ENCODE assay signal across 14 cellular contexts in genomic region chr1:220893701-220894024, GRCh38. TPM values are rescaled to one million over a fixed set of nuclear protein-coding genes. Genes with fewer than 3 reads are reported as not detected.
A peak's percentile ranks its signal among the peaks of the same experiment; 100 is the strongest.
DNase-seq lines count a peak whose midpoint lies in the region; ATAC-seq and TF ChIP-seq lines count a peak whose summit lies in the region.
"Had no signal": no experiment of that assay in that cellular context is flagged by ENCODE, and none has a peak within 500 bp of the region (broad histone marks: within the 10 kb centered on the region; RNA-seq: fewer than 3 reads in every experiment).

No MANE protein-coding gene starts in this region.

- H3K4me2 ChIP-seq in neural cell (ENCODE audit: low read length) = no peak overlapping the region

- intact Hi-C loops in heart right ventricle (cut with DNase I) = loop anchor here in 2 of 10 donors (10.0 kb wide), 1 partner anchor 311 kb away; no protein-coding TSS in a partner anchor
- intact Hi-C loops in left cardiac atrium (cut with DNase I) = no loop called here
- intact Hi-C loops in upper lobe of right lung (cut with DNase I) = no loop called here

- no peaks in the 10 kb centered on the region for H3K79me2 ChIP-seq in neural cell (replicated peaks; ENCODE audit: insufficient read depth, low read length)

- H3K9me3 ChIP-seq in heart right ventricle = peaks cover 0 to 4% (median 0%) of the 10 kb centered on the region in 11 donors
- H3K9me3 ChIP-seq in neural cell (ENCODE audit: low read length) = no peaks in the 10 kb centered on the region
- H3K9me3 ChIP-seq in upper lobe of right lung = no peaks in the 10 kb centered on the region
- H3K9me3 ChIP-seq: thyroid gland had no signal

- peaks cover 31 to 81% (median 78%) of the 10 kb centered on the region in 7 donors for H3K27me3 ChIP-seq in heart right ventricle
- peaks cover 87% of the 10 kb centered on the region for H3K27me3 ChIP-seq in neural cell (ENCODE audit: insufficient read depth, low read depth, low read length)
- peaks cover 73% of the 10 kb centered on the region for H3K27me3 ChIP-seq in upper lobe of right lung

- H3K27ac ChIP-seq in heart right ventricle = no peak overlapping the region
- H3K27ac ChIP-seq in neural cell (ENCODE audit: low read length) = no peak overlapping the region
- H3K27ac ChIP-seq in upper lobe of right lung = no peak overlapping the region
- H3K27ac ChIP-seq in caudate nucleus (ENCODE audit: low read depth, low read length) = no peak overlapping the region
- H3K27ac ChIP-seq: thyroid gland had no signal

- TF ChIP-seq EP300 in neural cell (conservative IDR thresholded peaks at IDR 0.05; ENCODE audit: poor library complexity, severe bottlenecking) = no peak

- H2AFZ ChIP-seq in neural cell (ENCODE audit: low read depth, low read length) = no peak overlapping the region

- H4K20me1 ChIP-seq in neural cell (ENCODE audit: insufficient read depth) = no peaks in the 10 kb centered on the region

- no peak for TF ChIP-seq CTCF in heart right ventricle (IDR thresholded peaks at IDR 0.05)
- no peak for TF ChIP-seq CTCF in fibroblast of pulmonary artery (IDR thresholded peaks at IDR 0.05; ENCODE audit: low read length, missing control alignments)
- no peak for TF ChIP-seq CTCF in neural cell (IDR thresholded peaks at IDR 0.05; ENCODE audit: poor library complexity, severe bottlenecking)
- TF ChIP-seq CTCF in upper lobe of right lung (IDR thresholded peaks at IDR 0.05) = no peak

- DNase-seq in heart right ventricle (no peak), left cardiac atrium (no peak), fibroblast of pulmonary artery (ENCODE audit: low read depth) (no peak), upper lobe of right lung (no peak), HPDE6-E6E7 (ENCODE audit: extremely low spot score) (no peak), 8988T (no peak), caudate nucleus (lab: John Stamatoyannopoulos, UW) (no peak)
- DNase-seq: activated CD4-positive, alpha-beta memory T cell treated with anti-CD3 and anti-CD28 coated beads, Interleukin-2, amount 10 ng/mL, durations not matched to agents 7 days and 5 days; NCI-H1105 treated with DMSO at 0.1 percent for 48 hours; NCI-H774; thyroid gland had no signal

- H3K36me3 ChIP-seq in heart right ventricle = no peaks in the 10 kb centered on the region
- H3K36me3 ChIP-seq in neural cell (ENCODE audit: insufficient read depth, low read length) = no peaks in the 10 kb centered on the region
- H3K36me3 ChIP-seq in upper lobe of right lung = no peaks in the 10 kb centered on the region
- H3K36me3 ChIP-seq: thyroid gland had no signal

- no peak overlapping the region for H3K9ac ChIP-seq in neural cell (ENCODE audit: low read length)

- peaks cover 0 to 28% (median 13%) of the 10 kb centered on the region in 9 donors for H3K4me1 ChIP-seq in heart right ventricle
- H3K4me1 ChIP-seq in upper lobe of right lung = peaks cover 6% of the 10 kb centered on the region

- TF ChIP-seq RAD21 in neural cell (conservative IDR thresholded peaks at IDR 0.05) = no peak

- peak overlapping the region in 9 of 10 donors; percentile 14 to 48 (median 46) for H3K4me3 ChIP-seq in heart right ventricle
- peak overlapping the region; percentile 36 for H3K4me3 ChIP-seq in fibroblast of pulmonary artery (replicated peaks; ENCODE audit: low read depth, low read length)
- H3K4me3 ChIP-seq in neural cell (ENCODE audit: low read length) = peak overlapping the region; percentile 49
- H3K4me3 ChIP-seq in upper lobe of right lung = peak overlapping the region; percentile 40

- H3F3A ChIP-seq in neural cell (ENCODE audit: insufficient read depth, low read length, poor library complexity, severe bottlenecking) = no peaks in the 10 kb centered on the region

- 27 to 37% methylated on average over 11 of the region's 11 CpGs for WGBS in heart right ventricle, 2 donors

- ATAC-seq in heart right ventricle (peak in 1 of 8 donors; percentile 34), left cardiac atrium (no peak), upper lobe of right lung (no peak)
- ATAC-seq: HCT116, SK-N-SH treated with all-trans-retinoic acid at 6 μM for 48 hours had no signal

- no peaks in the 10 kb centered on the region for H3K9me2 ChIP-seq in neural cell (ENCODE audit: insufficient read depth, low read length)

TF ChIP-seq in neural cell, 6 proteins besides CTCF, POLR2A, EP300 and RAD21:
- TF ChIP-seq TAF1 (IDR thresholded peaks at IDR 0.05; ENCODE audit: low read depth) (no peak), EZH2 (IDR thresholded peaks at IDR 0.05; ENCODE audit: borderline replicate concordance, insufficient read depth, low read length, poor library complexity, severe bottlenecking) (no peak), POLR2AphosphoS5 (IDR thresholded peaks at IDR 0.05) (no peak), SMC3 (conservative IDR thresholded peaks at IDR 0.05; ENCODE audit: poor library complexity) (no peak), MXI1 (conservative IDR thresholded peaks at IDR 0.05; ENCODE audit: poor library complexity, severe bottlenecking) (no peak), REST (IDR thresholded peaks at IDR 0.05; ENCODE audit: borderline replicate concordance) (no peak)

RNA-seq across cellular contexts. Expression of gene HLX, which starts 14.4 kb away (rescaled TPM):
- total RNA-seq in heart right ventricle = 10 to 100 TPM in 2 of 10 donors, 1 to 10 TPM in 8; 4.3 to 13.8 (median 6.7) TPM
- 10 to 100 TPM in 1 of 2 donors, 1 to 10 TPM in 1; 4.8 to 10.1 TPM for polyA plus RNA-seq in heart right ventricle
- 10 to 100 TPM in 1 of 2 donors, 1 to 10 TPM in 1; 4.5 to 10.7 TPM for total RNA-seq in left cardiac atrium
- polyA plus RNA-seq in neural cell = 0.56 TPM in 1 of 2 replicates, not detected in the other
- polyA minus RNA-seq in neural cell = not detected in 2 replicates
- 14.9 TPM for total RNA-seq in upper lobe of right lung
